ENCODE assay signal across 8 cellular contexts in genomic region chr4:24059839-24060238, GRCh38.
"Had no signal": no experiment of that assay in that cellular context is flagged by ENCODE, and none has a peak within 500 bp of the region (broad histone marks: within the 10 kb centered on the region; RNA-seq: fewer than 3 reads in every experiment).

No MANE protein-coding gene starts in this region.

- H3K4me1 ChIP-seq: HAP-1 had no signal

- H3K9me3 ChIP-seq: HAP-1 had no signal

- H3K36me3 ChIP-seq: HAP-1 had no signal

- ATAC-seq: HCT116, HepG2 had no signal

- H3K9ac ChIP-seq: GM23248 had no signal

- DNase-seq: GM23248, GOT3, H7, HFFc6 had no signal

- H2AFZ ChIP-seq: GM23248 had no signal

- H3K27ac ChIP-seq: GM23248, HL-60 had no signal

- H3K4me3 ChIP-seq: GM23248, HAP-1 had no signal
